8 cellular contexts compared by ENCODE assay signal in the genomic region with DNA sequence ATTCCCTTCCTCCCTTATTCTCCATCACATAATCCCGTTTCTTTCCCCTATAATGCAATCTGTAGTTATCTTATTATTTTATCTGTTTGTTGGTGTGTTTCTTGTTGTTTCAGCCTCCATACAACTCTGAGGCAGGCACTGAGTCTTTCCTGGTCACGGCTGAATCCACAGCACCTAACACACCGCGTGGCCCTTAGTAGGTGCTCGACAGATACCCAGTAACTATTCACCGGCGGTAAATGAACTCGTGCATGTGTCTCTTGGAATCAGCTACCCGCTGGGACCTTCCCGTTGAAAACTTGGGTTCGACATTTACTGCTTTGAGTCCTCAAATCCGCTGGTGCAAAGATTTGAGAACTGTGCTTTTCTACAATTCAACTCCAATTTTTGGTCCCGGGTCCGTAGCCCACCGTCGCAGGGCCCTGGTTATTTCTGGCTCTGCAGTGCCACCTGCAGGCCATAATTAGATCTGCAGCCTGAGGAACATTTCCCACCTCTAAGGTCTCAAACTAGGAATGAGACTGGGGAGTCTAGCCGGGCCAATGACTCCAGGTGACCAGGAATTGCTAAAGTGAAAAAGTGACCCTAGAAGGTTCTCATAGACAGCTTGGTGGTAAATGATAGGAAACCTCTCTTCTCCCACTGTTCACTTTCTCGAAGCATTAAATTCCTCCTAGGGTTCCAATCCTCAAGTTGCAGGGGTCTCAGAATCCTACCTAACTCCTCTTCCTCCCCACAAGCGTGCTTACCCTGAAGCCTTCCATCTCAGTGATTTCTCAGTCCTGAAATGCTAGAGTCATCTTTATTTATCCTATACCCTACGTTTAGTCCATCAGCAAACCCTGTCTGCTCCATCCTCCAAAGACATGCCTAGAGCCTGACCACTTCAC. TPM values are rescaled to one million over a fixed set of nuclear protein-coding genes. Genes with fewer than 3 reads are reported as not detected.
A peak's percentile ranks its signal among the peaks of the same experiment; 100 is the strongest.
DNase-seq lines count a peak whose midpoint lies in the region; ATAC-seq, FAIRE-seq and TF ChIP-seq lines count a peak whose summit lies in the region.

No MANE protein-coding gene starts in this region.

- H3K36me3 ChIP-seq in NT2/D1 (ENCODE audit: insufficient read depth, insufficient read length, low read length) = no peaks in the 10 kb centered on the region

- DNase-seq in GM19239 (ENCODE audit: insufficient read length, low spot score) (peak; percentile 27), NT2/D1 (ENCODE audit: low read depth, low spot score) (peak; percentile 30), astrocyte of the cerebellum (ENCODE audit: low read depth) (peak; percentile 3), immature natural killer cell (peak; percentile 20 to 39 (median 28)), MV-4-11 (lab: John Stamatoyannopoulos, UW) (no peak)
- DNase-seq in stimulated activated CD4-positive, alpha-beta T cell treated with anti-CD3 and anti-CD28 coated beads, Interleukin-2, amount 100 ng/mL, for 24 hours = peak; percentile 26 to 32

- TF ChIP-seq CTCF in C4-2B (conservative IDR thresholded peaks at IDR 0.05) = peak; percentile 97
- peak; percentile 88 for TF ChIP-seq CTCF in astrocyte of the cerebellum (IDR thresholded peaks at IDR 0.05; ENCODE audit: low read depth, low read length, missing control alignments)

- peaks cover 5% of the 10 kb centered on the region in 3 donors for H3K27me3 Mint-ChIP-seq in immature natural killer cell (ENCODE audit: low read depth in 3 of 3)

- no peak overlapping the region for H3K27ac Mint-ChIP-seq in immature natural killer cell

- no peak for ATAC-seq in HG03135 (IDR thresholded peaks at IDR 0.05; ENCODE audit: unreplicated experiment)

- H3K9ac ChIP-seq in NT2/D1 (ENCODE audit: insufficient read length, low read depth) = no peak overlapping the region

- H3K36me3 Mint-ChIP-seq in immature natural killer cell = peaks cover 0 to 6% (median 0%) of the 10 kb centered on the region in 3 donors

- peaks cover 1 to 13% (median 6%) of the 10 kb centered on the region in 6 donors for H3K9me3 Mint-ChIP-seq in immature natural killer cell

- H3K4me3 Mint-ChIP-seq in immature natural killer cell = peak overlapping the region in 3 of 5 donors; percentile 8 to 36 (median 33)

- no peaks in the 10 kb centered on the region for H3K4me1 ChIP-seq in NT2/D1 (ENCODE audit: insufficient read depth, insufficient read length)

- H3K9me3 ChIP-seq in NT2/D1 (ENCODE audit: insufficient read depth, low read length) = peaks cover 22% of the 10 kb centered on the region

- in situ Hi-C loops in astrocyte of the cerebellum (cut with HindIII; ENCODE audit: low sequenced_read_pairs) = no loop called here

- peaks cover 14% of the 10 kb centered on the region for H3K27me3 ChIP-seq in NT2/D1 (ENCODE audit: insufficient read depth, insufficient read length)

- H3K4me3 ChIP-seq in NT2/D1 (ENCODE audit: insufficient read length, low read depth) = no peak overlapping the region
- H3K4me3 ChIP-seq in astrocyte of the cerebellum (ENCODE audit: low read depth, low read length) = no peak overlapping the region

- H3K4me1 Mint-ChIP-seq in immature natural killer cell = peaks cover 7 to 14% of the 10 kb centered on the region in 2 donors

- H3K27ac ChIP-seq in C4-2B = no peak overlapping the region

- FAIRE-seq in GM19239 (lab: Jason Lieb, UNC) = peak; percentile 86

RNA-seq across cellular contexts. Expression of gene TRH, which starts 40.0 kb away (rescaled TPM):
- polyA plus RNA-seq in immature natural killer cell = not detected

RNA-seq across cellular contexts. Expression of gene TMCC1, which starts 41.0 kb away (rescaled TPM):
- polyA plus RNA-seq in immature natural killer cell = 1 to 10 TPM; 1.7 to 5.6 (median 2.2) TPM
